ENCODE assay signal across 8 cellular contexts in genomic region chr3:115692887-115693524, GRCh38.
DNase-seq lines count a peak whose midpoint lies in the region; ATAC-seq, FAIRE-seq and TF ChIP-seq lines count a peak whose summit lies in the region.

No MANE protein-coding gene starts in this region.

- no peak overlapping the region for H2AFZ ChIP-seq in endothelial cell of umbilical vein (ENCODE audit: low read depth, low read length)

- no peak for TF ChIP-seq POLR2A in endothelial cell of umbilical vein (IDR thresholded peaks at IDR 0.05; ENCODE audit: low read depth, low read length)

- H4K20me1 ChIP-seq in endothelial cell of umbilical vein (replicated peaks; ENCODE audit: control insufficient read depth, extremely low read depth, insufficient read depth, low read length) = no peaks in the 10 kb centered on the region

- H3K36me3 Mint-ChIP-seq in naive B cell = no peaks in the 10 kb centered on the region

- H3K9me3 Mint-ChIP-seq in naive B cell = no peaks in the 10 kb centered on the region

- H3K9ac ChIP-seq in endothelial cell of umbilical vein (replicated peaks; ENCODE audit: extremely low read depth, insufficient read depth, low read length) = no peak overlapping the region

- dilution Hi-C loops in endothelial cell of umbilical vein (cut with MboI; ENCODE audit: extremely low pct_ligation_motif_present, low sequenced_read_pairs) = no loop called here

- H3K9me1 ChIP-seq in endothelial cell of umbilical vein (replicated peaks; ENCODE audit: control insufficient read depth, extremely low read depth, insufficient read depth, low read length) = no peaks in the 10 kb centered on the region

- CTCF ChIA-PET in endothelial cell of umbilical vein (lab: Charles Lee) = interaction anchor here (0.6 to 2.4 kb wide), 21 partner anchors 12 to 866 kb away, joined by 3 to 91 read pairs (median 4); no protein-coding TSS in a partner anchor

- ATAC-seq in GM21381 (IDR thresholded peaks at IDR 0.05; ENCODE audit: unreplicated experiment) (peak; percentile 90), naive B cell (ENCODE audit: low read depth in 2 of 2) (peak; percentile 78 to 91)

- intact Hi-C loops in endothelial cell of umbilical vein (cut with micrococcal nuclease) = loop anchor here (1.0 to 10.0 kb wide), 10 partner anchors 35 to 1308 kb away; partner anchors contain the start of gene ZBTB20

- peak; percentile 88 for FAIRE-seq in endothelial cell of umbilical vein (lab: Jason Lieb, UNC)

- peaks cover 5 to 26% (median 22%) of the 10 kb centered on the region in 3 donors for H3K27me3 Mint-ChIP-seq in naive B cell

- BruUV-seq in endothelial cell of umbilical vein (replicated peaks; lab: Mats Ljungman, UMichigan) = no TSS peak

- no peaks in the 10 kb centered on the region for H3K4me1 ChIP-seq in endothelial cell of umbilical vein (ENCODE audit: control insufficient read depth, extremely low read depth, insufficient read depth, low read length)

- peak; percentile 91 for DNase-seq in DMS 273 (lab: John Stamatoyannopoulos, UW; ENCODE audit: unreplicated experiment)
- DNase-seq in HPDE6-E6E7 (ENCODE audit: extremely low spot score) = peak; percentile 65
- DNase-seq in NCI-H82 treated with DMSO at 0.1 percent for 48 hours (lab: John Stamatoyannopoulos, UW; ENCODE audit: unreplicated experiment) = peak; percentile 87
- peak; percentile 15 to 25 for DNase-seq in activated CD8-positive, alpha-beta memory T cell treated with anti-CD3 and anti-CD28 coated beads for 4 hours (ENCODE audit: low read depth in 2 of 2)
- peak; percentile 72 for DNase-seq in endothelial cell of umbilical vein (ENCODE audit: low read depth, low spot score)
- DNase-seq in naive B cell = peak; percentile 61
- DNase-seq in stimulated activated CD8-positive, alpha-beta memory T cell treated with anti-CD3 and anti-CD28 coated beads, Interleukin-7, amount 100 ng/mL, for 4 hours (ENCODE audit: low read depth in 2 of 2) = peak; percentile 21 to 31

- no peaks in the 10 kb centered on the region for H3K4me1 Mint-ChIP-seq in naive B cell

- no peak overlapping the region for H3K27ac Mint-ChIP-seq in naive B cell

- no peaks in the 10 kb centered on the region for H3K36me3 ChIP-seq in endothelial cell of umbilical vein (ENCODE audit: control insufficient read depth in 2 of 2, extremely low read depth in 1 of 2, insufficient read depth in 2 of 2, low read length in 2 of 2)

- H3K9me3 ChIP-seq in endothelial cell of umbilical vein (replicated peaks; ENCODE audit: control insufficient read depth, insufficient read depth, low read length) = no peaks in the 10 kb centered on the region

- POLR2A ChIA-PET in endothelial cell of umbilical vein (lab: Charles Lee) = no interaction called here

- no peaks in the 10 kb centered on the region for H3K79me2 ChIP-seq in endothelial cell of umbilical vein (ENCODE audit: control insufficient read depth, insufficient read depth, low read length)

- no peaks in the 10 kb centered on the region for H3K27me3 ChIP-seq in endothelial cell of umbilical vein (ENCODE audit: control insufficient read depth in 2 of 2, insufficient read depth in 2 of 2, low read length in 2 of 2)

- peak; percentile 75 to 77 for TF ChIP-seq CTCF in endothelial cell of umbilical vein (IDR thresholded peaks at IDR 0.05; ENCODE audit: extremely low read depth in 1 of 2, insufficient read depth in 1 of 2, low read depth in 1 of 2, low read length in 2 of 2)

- H3K4me3 Mint-ChIP-seq in naive B cell = no peak overlapping the region

- H3K27ac ChIP-seq in endothelial cell of umbilical vein (ENCODE audit: insufficient read depth, low read depth, low read length) = no peak overlapping the region

- no peak overlapping the region for H3K4me3 ChIP-seq in endothelial cell of umbilical vein (replicated peaks in 1 of 3; ENCODE audit: insufficient read depth in 1 of 3, low read depth in 1 of 3, low read length in 3 of 3)

- H3K4me2 ChIP-seq in endothelial cell of umbilical vein (ENCODE audit: insufficient read depth, low read length) = no peak overlapping the region

TF ChIP-seq in endothelial cell of umbilical vein, 7 proteins besides CTCF, POLR2A, EP300 and RAD21:
- TF ChIP-seq MYC (IDR thresholded peaks at IDR 0.05; ENCODE audit: low read depth, low read length) (no peak), FOS (IDR thresholded peaks at IDR 0.05; ENCODE audit: borderline replicate concordance, insufficient read depth, low read length) (no peak), MAX (IDR thresholded peaks at IDR 0.05; ENCODE audit: insufficient read depth, insufficient read length) (no peak), JUN (IDR thresholded peaks at IDR 0.05; ENCODE audit: borderline replicate concordance, insufficient read depth, insufficient read length, low read depth) (no peak), POLR2AphosphoS5 (IDR thresholded peaks at IDR 0.05; ENCODE audit: insufficient read depth, low read depth, low read length) (no peak), GATA2 (IDR thresholded peaks at IDR 0.05; ENCODE audit: insufficient read depth, insufficient read length, low read depth, low read length) (no peak), EZH2 (IDR thresholded peaks at IDR 0.05; ENCODE audit: borderline replicate concordance, low read depth, low read length, severe bottlenecking) (no peak)
TF ChIP-seq in endothelial cell of umbilical vein: peak in this region for 0.

Comparison
In these comparisons a context has a peak if more than half of its experiments do, and no peak if none do; other contexts are left out.
1. DNase-seq: peak in every context shown above with its lines; median percentile 91 in DMS 273; 87 in NCI-H82 treated with DMSO at 0.1 percent for 48 hours; 72 in endothelial cell of umbilical vein; 65 in HPDE6-E6E7; 61 in naive B cell; 26 in stimulated activated CD8-positive, alpha-beta memory T cell treated with anti-CD3 and anti-CD28 coated beads, Interleukin-7, amount 100 ng/mL, for 4 hours; 20 in activated CD8-positive, alpha-beta memory T cell treated with anti-CD3 and anti-CD28 coated beads for 4 hours.